16 cellular contexts compared by ENCODE assay signal in genomic region chr3:6644070-6644929, GRCh38.
DNase-seq lines count a peak whose midpoint lies in the region; ATAC-seq, FAIRE-seq and TF ChIP-seq lines count a peak whose summit lies in the region.
"Had no signal": no experiment of that assay in that cellular context is flagged by ENCODE, and none has a peak within 500 bp of the region (broad histone marks: within the 10 kb centered on the region; RNA-seq: fewer than 3 reads in every experiment).

No MANE protein-coding gene starts in this region.

- peaks cover 3% of the 10 kb centered on the region for H3K9me3 ChIP-seq in suprapubic skin
- H3K9me3 ChIP-seq: right lobe of liver had no signal

- DNase-seq in GM12865 (ENCODE audit: low read depth) (peak; percentile 79), OCI-M1 (lab: John Stamatoyannopoulos, UW) (peak; percentile 56), GM19239 (ENCODE audit: insufficient read length, low spot score) (no peak), suprapubic skin (ENCODE audit: low spot score in 2 of 2) (no peak), NCI-H446 (lab: John Stamatoyannopoulos, UW) (no peak)
- DNase-seq: activated T-cell treated with anti-CD3 and anti-CD28 coated beads for 4 hours; right lobe of liver; stimulated activated CD4-positive, alpha-beta T cell treated with anti-CD3 and anti-CD28 coated beads, Interleukin-4, amount 100 ng/mL, for 4 hours; stimulated activated naive CD4-positive, alpha-beta T cell treated with Interleukin-2 at 50 U/mL for 16 hours had no signal

- WGBS in suprapubic skin: 80% methylated on average over 5 of the region's 5 CpGs

- no peak for TF ChIP-seq EP300 in suprapubic skin (IDR thresholded peaks at IDR 0.05)

- H3K4me3 ChIP-seq in GM12865 (ENCODE audit: low read depth, low read length) (peak overlapping the region; percentile 33; the same call in 1 of the 2 replicates), suprapubic skin (no peak overlapping the region)
- H3K4me3 ChIP-seq: coronary artery, right lobe of liver, SK-N-MC had no signal

- no peaks in the 10 kb centered on the region for H3K36me3 ChIP-seq in suprapubic skin
- H3K36me3 ChIP-seq: right lobe of liver had no signal

- no peak for TF ChIP-seq POLR2A in suprapubic skin (IDR thresholded peaks at IDR 0.05)

- H3K27ac ChIP-seq in suprapubic skin: no peak overlapping the region
- H3K27ac ChIP-seq: coronary artery, right lobe of liver, SK-N-MC had no signal

- no peaks in the 10 kb centered on the region for H3K27me3 ChIP-seq in suprapubic skin
- H3K27me3 ChIP-seq: right lobe of liver had no signal

- FAIRE-seq in GM19239 (lab: Jason Lieb, UNC): no peak

- no peak for TF ChIP-seq CTCF in GM12865 (IDR thresholded peaks at IDR 0.05; ENCODE audit: insufficient read depth, low read depth, low read length, missing control alignments)
- TF ChIP-seq CTCF in suprapubic skin (IDR thresholded peaks at IDR 0.05): no peak

- H3K4me1 ChIP-seq in suprapubic skin: no peaks in the 10 kb centered on the region
- H3K4me1 ChIP-seq: right lobe of liver had no signal

- ATAC-seq in GM19397 (IDR thresholded peaks at IDR 0.05; ENCODE audit: unreplicated experiment) (peak; percentile 53), HG03432 (IDR thresholded peaks at IDR 0.05; ENCODE audit: unreplicated experiment) (peak; percentile 47), HG02763 (IDR thresholded peaks at IDR 0.05; ENCODE audit: unreplicated experiment) (no peak)
- ATAC-seq: esophagus mucosa, right lobe of liver, WTC11 had no signal

Comparison
In these comparisons a context has a peak if more than half of its experiments do, and no peak if none do; other contexts are left out.
1. DNase-seq: peak in GM12865 (single experiment) and OCI-M1 (single experiment); none in GM19239 (single experiment), suprapubic skin (0 of 2) and NCI-H446 (0 of 2).